16 cellular contexts compared by ENCODE assay signal in genomic region chr1:25302330-25302729, GRCh38. TPM values are rescaled to one million over a fixed set of nuclear protein-coding genes. Genes with fewer than 3 reads are reported as not detected.
"Had no signal": no experiment of that assay in that cellular context is flagged by ENCODE, and none has a peak within 500 bp of the region (broad histone marks: within the 10 kb centered on the region; RNA-seq: fewer than 3 reads in every experiment).

No MANE protein-coding gene starts in this region.

RNA-seq across cellular contexts. Expression of gene RHD, which starts 30.0 kb away (rescaled TPM):
- total RNA-seq: activated CD4-positive, alpha-beta memory T cell treated with anti-CD3 and anti-CD28 coated beads for 36 hours; activated CD4-positive, alpha-beta T cell treated with anti-CD3 and anti-CD28 coated beads for 36 hours; activated CD4-positive, alpha-beta T cell treated with anti-CD3 and anti-CD28 coated beads, Interleukin-2, amount 10 ng/mL, durations not matched to agents 24 days and 14 days; activated naive CD4-positive, alpha-beta T cell treated with anti-CD3 and anti-CD28 coated beads, Interleukin-2, amount 50 U/mL, for 72 hours; astrocyte; bronchial epithelial cell; chondrocyte; endothelial cell of umbilical vein; esophagus squamous epithelium; fibroblast of lung; fibroblast of villous mesenchyme; gastroesophageal sphincter; glomerular endothelial cell had no signal
- polyA plus RNA-seq: adipose tissue, endothelial cell of umbilical vein, esophagus, fibroblast of lung, heart right ventricle had no signal
